In genomic region chr9:37512439-37512838, GRCh38 we compare ENCODE assay signal across 28 cellular contexts. TPM values are rescaled to one million over a fixed set of nuclear protein-coding genes. Genes with fewer than 3 reads are reported as not detected.
DNase-seq lines count a peak whose midpoint lies in the region; ATAC-seq and TF ChIP-seq lines count a peak whose summit lies in the region.
"Had no signal": no experiment of that assay in that cellular context is flagged by ENCODE, and none has a peak within 500 bp of the region (broad histone marks: within the 10 kb centered on the region; RNA-seq: fewer than 3 reads in every experiment).

No MANE protein-coding gene starts in this region.

- H3K27ac Mint-ChIP-seq in nephron progenitor cell, result peak overlapping the region; percentile 81
- H3K27ac Mint-ChIP-seq: activated naive CD8-positive, alpha-beta T cell treated with anti-CD3 and anti-CD28 coated beads, Interleukin-2, amount 10 ng/mL, durations not matched to agents 7 days and 5 days; stimulated activated naive CD8-positive, alpha-beta T cell treated with anti-CD3 and anti-CD28 coated beads, Interleukin-15, amount 100 ng/mL, for 72 hours had no signal

- no peaks in the 10 kb centered on the region for H3K9me3 Mint-ChIP-seq in nephron progenitor cell
- H3K9me3 Mint-ChIP-seq: activated naive CD8-positive, alpha-beta T cell treated with anti-CD3 and anti-CD28 coated beads, Interleukin-2, amount 10 ng/mL, durations not matched to agents 7 days and 5 days; CD4-positive, CD25-positive, alpha-beta regulatory T cell; endodermal cell; stimulated activated naive CD8-positive, alpha-beta T cell treated with anti-CD3 and anti-CD28 coated beads, Interleukin-15, amount 100 ng/mL, for 72 hours had no signal

- TF ChIP-seq CTCF in nephron progenitor cell (IDR thresholded peaks at IDR 0.05), result no peak

- H3K4me3 Mint-ChIP-seq in nephron progenitor cell, result no peak overlapping the region
- H3K4me3 Mint-ChIP-seq: activated naive CD8-positive, alpha-beta T cell treated with anti-CD3 and anti-CD28 coated beads, Interleukin-2, amount 10 ng/mL, durations not matched to agents 7 days and 5 days; CD4-positive, CD25-positive, alpha-beta regulatory T cell; endodermal cell; stimulated activated naive CD8-positive, alpha-beta T cell treated with anti-CD3 and anti-CD28 coated beads, Interleukin-15, amount 100 ng/mL, for 72 hours had no signal

- ATAC-seq in HG02981 (IDR thresholded peaks at IDR 0.05; ENCODE audit: unreplicated experiment) (no peak), GM18868 (IDR thresholded peaks at IDR 0.05; ENCODE audit: unreplicated experiment) (no peak)
- ATAC-seq: sciatic nerve; stimulated activated naive CD8-positive, alpha-beta T cell treated with anti-CD3 and anti-CD28 coated beads, Interleukin-15, amount 100 ng/mL, for 72 hours had no signal

- peaks cover 3% of the 10 kb centered on the region for H3K36me3 ChIP-seq in H7 (replicated peaks; ENCODE audit: control insufficient read depth, insufficient read depth, low read length)
- H3K36me3 ChIP-seq: cardiac muscle cell, neutrophil, prostate gland, uterus had no signal

- H3K4me1 Mint-ChIP-seq in nephron progenitor cell, result peaks cover 6% of the 10 kb centered on the region
- H3K4me1 Mint-ChIP-seq: endodermal cell; stimulated activated naive CD8-positive, alpha-beta T cell treated with anti-CD3 and anti-CD28 coated beads, Interleukin-15, amount 100 ng/mL, for 72 hours had no signal

- peaks cover 40% of the 10 kb centered on the region for H3K36me3 Mint-ChIP-seq in nephron progenitor cell (ENCODE audit: low read depth)

- H3K4me3 ChIP-seq in H7 (ENCODE audit: insufficient read depth, low read depth, low read length), result no peak overlapping the region
- H3K4me3 ChIP-seq: ascending aorta, cardiac muscle cell, esophagus muscularis mucosa, prostate gland, uterus had no signal

- H3K27me3 ChIP-seq in H7 (ENCODE audit: control insufficient read depth, insufficient read depth, low read length), result no peaks in the 10 kb centered on the region
- H3K27me3 ChIP-seq: ascending aorta, cardiac muscle cell, esophagus muscularis mucosa, neutrophil, uterus had no signal

- DNase-seq in DMS53 (lab: John Stamatoyannopoulos, UW) (peak; percentile 15), DMS53 treated with DMSO at 0.1 percent for 48 hours (lab: John Stamatoyannopoulos, UW; ENCODE audit: unreplicated experiment) (no peak), H7 (peak; percentile 22), nephron progenitor cell (no peak), NCI-H187 (lab: John Stamatoyannopoulos, UW) (no peak)
- DNase-seq in activated gamma-delta T cell treated with anti-CD3 and anti-CD28 coated beads, Interleukin-2, amount 50 U/mL, for 16 hours (ENCODE audit: low read depth), result peak; percentile 21
- DNase-seq: activated CD4-positive, alpha-beta T cell treated with anti-CD3 and anti-CD28 coated beads for 48 hours; activated naive CD8-positive, alpha-beta T cell treated with anti-CD3 and anti-CD28 coated beads, Interleukin-2, amount 10 ng/mL, durations not matched to agents 7 days and 5 days; CD4-positive, CD25-positive, alpha-beta regulatory T cell; cortex of kidney; endodermal cell; foreskin melanocyte; GDM1; left cardiac atrium; mammary epithelial cell; NCI-H1417 treated with DMSO at 0.1 percent for 48 hours; NCI-H446; OCI-M1; stimulated activated naive CD8-positive, alpha-beta T cell treated with anti-CD3 and anti-CD28 coated beads, Interleukin-15, amount 100 ng/mL, for 72 hours; uterus had no signal

- H3K27me3 Mint-ChIP-seq in nephron progenitor cell (ENCODE audit: low read depth, poor library complexity), result no peaks in the 10 kb centered on the region
- H3K27me3 Mint-ChIP-seq: activated naive CD8-positive, alpha-beta T cell treated with anti-CD3 and anti-CD28 coated beads, Interleukin-2, amount 10 ng/mL, durations not matched to agents 7 days and 5 days; CD4-positive, CD25-positive, alpha-beta regulatory T cell; stimulated activated naive CD8-positive, alpha-beta T cell treated with anti-CD3 and anti-CD28 coated beads, Interleukin-15, amount 100 ng/mL, for 72 hours had no signal

RNA-seq across cellular contexts. Expression of gene POLR1E, which starts 26.7 kb away (rescaled TPM):
- 33.5 and 41.3 TPM in 2 replicates for total RNA-seq in H7 (2014; rRNA removed; shearing (Covaris generic))

RNA-seq across cellular contexts. Expression of gene ZBTB5, which starts 47.2 kb away (rescaled TPM):
- total RNA-seq in H7 (2014; rRNA removed; shearing (Covaris generic)), result 15.6 and 18.3 TPM in 2 replicates

Comparison
In these comparisons a context has a peak if more than half of its experiments do, and no peak if none do; other contexts are left out.
1. DNase-seq: peak in DMS53 (single experiment), H7 (single experiment) and activated gamma-delta T cell treated with anti-CD3 and anti-CD28 coated beads, Interleukin-2, amount 50 U/mL, for 16 hours (single experiment); none in DMS53 treated with DMSO at 0.1 percent for 48 hours (single experiment), nephron progenitor cell (single experiment) and NCI-H187 (0 of 2).